ENCODE assay signal across 22 cellular contexts in the genomic region with DNA sequence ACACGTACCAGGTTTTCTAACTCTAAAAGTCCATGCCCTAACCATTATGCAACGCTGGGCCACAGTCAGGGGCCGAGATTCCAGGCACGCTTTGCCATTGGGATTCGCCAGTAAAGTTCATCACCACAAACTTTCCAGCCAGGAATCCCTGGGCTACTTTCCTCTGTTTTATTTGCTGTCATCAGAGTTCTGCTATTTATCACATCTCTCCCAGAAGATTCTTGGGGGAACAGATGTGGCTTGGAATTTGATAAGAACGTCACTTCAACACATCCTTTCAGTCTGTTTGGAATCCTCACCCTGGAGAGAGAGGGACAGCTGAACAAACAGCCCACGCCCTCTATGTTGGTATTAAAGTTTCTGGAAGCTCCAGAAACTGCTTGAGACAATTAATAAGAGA.
DNase-seq lines count a peak whose midpoint lies in the region; ATAC-seq, FAIRE-seq and TF ChIP-seq lines count a peak whose summit lies in the region.
"Had no signal": no experiment of that assay in that cellular context is flagged by ENCODE, and none has a peak within 500 bp of the region (broad histone marks: within the 10 kb centered on the region; RNA-seq: fewer than 3 reads in every experiment).

No MANE protein-coding gene starts in this region.

- DNase-seq in HepG2 (ENCODE audit: low spot score): no peak
- peak; percentile 13 to 18 for DNase-seq in heart right ventricle
- peak; percentile 11 for DNase-seq in mucosa of gallbladder (ENCODE audit: low spot score)
- DNase-seq in NCI-H1436 treated with DMSO at 0.1 percent for 48 hours (lab: John Stamatoyannopoulos, UW): no peak
- no peak for DNase-seq in AML-193 (lab: John Stamatoyannopoulos, UW)
- DNase-seq in activated CD4-positive, alpha-beta memory T cell treated with anti-CD3 and anti-CD28 coated beads, Interleukin-2, amount 10 ng/mL, durations not matched to agents 7 days and 5 days: no peak
- DNase-seq: DMS 273 treated with DMSO at 0.1 percent for 48 hours, GF-D8, HFFc6, MG63, NCI-H1092 treated with DMSO at 0.1 percent for 48 hours, NCI-H1694, NCI-H2107, NCI-H226, NCI-H526 treated with DMSO at 0.1 percent for 48 hours, OCI-M1, RPMI8226 had no signal

- H3K36me3 Mint-ChIP-seq in activated CD4-positive, alpha-beta memory T cell treated with anti-CD3 and anti-CD28 coated beads, Interleukin-2, amount 10 ng/mL, durations not matched to agents 7 days and 5 days (ENCODE audit: low read depth): peaks cover 23% of the 10 kb centered on the region

- no peaks in the 10 kb centered on the region for H3K27me3 Mint-ChIP-seq in activated CD4-positive, alpha-beta memory T cell treated with anti-CD3 and anti-CD28 coated beads, Interleukin-2, amount 10 ng/mL, durations not matched to agents 7 days and 5 days

- H3K4me1 Mint-ChIP-seq in activated CD4-positive, alpha-beta memory T cell treated with anti-CD3 and anti-CD28 coated beads, Interleukin-2, amount 10 ng/mL, durations not matched to agents 7 days and 5 days: peaks cover 19% of the 10 kb centered on the region

- H3K36me3 ChIP-seq in liver (ENCODE audit: control insufficient read depth in 4 of 4, insufficient read depth in 3 of 4, low read depth in 1 of 4, low read length in 3 of 4) (no peaks in the 10 kb centered on the region), HepG2 (replicated peaks in 1 of 2; ENCODE audit: control insufficient read depth in 1 of 2, insufficient read depth in 2 of 2, low read length in 2 of 2) (no peaks in the 10 kb centered on the region), heart right ventricle (no peaks in the 10 kb centered on the region)
- H3K36me3 ChIP-seq: MG63, SJSA1 had no signal

- H3K9ac ChIP-seq in liver (ENCODE audit: low read depth in 1 of 2, low read length in 2 of 2) (no peak overlapping the region), HepG2 (ENCODE audit: insufficient read depth, low read depth, low read length) (no peak overlapping the region)

- H3K9me3 Mint-ChIP-seq in activated CD4-positive, alpha-beta memory T cell treated with anti-CD3 and anti-CD28 coated beads, Interleukin-2, amount 10 ng/mL, durations not matched to agents 7 days and 5 days: peaks cover 5% of the 10 kb centered on the region

- POLR2A ChIA-PET in HepG2 (lab: Yijun Ruan, JAX): no interaction called here
- POLR2A ChIA-PET in activated CD4-positive, alpha-beta memory T cell treated with anti-CD3 and anti-CD28 coated beads, Interleukin-2, amount 10 ng/mL, durations not matched to agents 7 days and 5 days (lab: Charles Lee): no interaction called here

- no peak for TF ChIP-seq RAD21 in liver (IDR thresholded peaks at IDR 0.05)
- TF ChIP-seq RAD21 in HepG2 (CRISPR knock-in tag; IDR thresholded peaks at IDR 0.05): no peak

- H3K4me3 ChIP-seq in liver (ENCODE audit: low read depth in 1 of 3, low read length in 3 of 3) (no peak overlapping the region), HepG2 (replicated peaks in 1 of 3; ENCODE audit: insufficient read depth in 1 of 3, low read depth in 2 of 3, low read length in 3 of 3) (no peak overlapping the region), heart right ventricle (no peak overlapping the region)
- H3K4me3 ChIP-seq: A549, MG63, SJSA1 had no signal

- H3K27ac Mint-ChIP-seq in activated CD4-positive, alpha-beta memory T cell treated with anti-CD3 and anti-CD28 coated beads, Interleukin-2, amount 10 ng/mL, durations not matched to agents 7 days and 5 days: no peak overlapping the region
- H3K27ac Mint-ChIP-seq: HFFc6 had no signal

- no TSS peak for BruUV-seq in HepG2 (replicated peaks; lab: Mats Ljungman, UMichigan)

- 54% methylated on average over 7 of the region's 7 CpGs for WGBS in liver
- 8% methylated on average over 7 of the region's 7 CpGs for WGBS in HepG2 (ENCODE audit: low lambda C conversion rate)
- 11 to 17% methylated on average over 7 of the region's 7 CpGs for WGBS in heart right ventricle, 2 donors

- H3K4me1 ChIP-seq in liver (ENCODE audit: control insufficient read depth in 4 of 4, insufficient read depth in 4 of 4, low read length in 3 of 4) (no peaks in the 10 kb centered on the region), HepG2 (ENCODE audit: insufficient read depth, low read length) (no peaks in the 10 kb centered on the region), heart right ventricle (peaks cover 0 to 12% (median 6%) of the 10 kb centered on the region in 9 donors)
- H3K4me1 ChIP-seq: A549 had no signal

- no peak overlapping the region for H3K4me3 Mint-ChIP-seq in activated CD4-positive, alpha-beta memory T cell treated with anti-CD3 and anti-CD28 coated beads, Interleukin-2, amount 10 ng/mL, durations not matched to agents 7 days and 5 days
- H3K4me3 Mint-ChIP-seq: HFFc6 had no signal

- CTCF ChIA-PET in HepG2 (lab: Yijun Ruan, JAX; ENCODE audit: low intra/inter-chr PET ratio, low total read pairs): no interaction called here
- CTCF ChIA-PET in activated CD4-positive, alpha-beta memory T cell treated with anti-CD3 and anti-CD28 coated beads, Interleukin-2, amount 10 ng/mL, durations not matched to agents 7 days and 5 days (lab: Charles Lee): no interaction called here

- H3K9me3 ChIP-seq in liver (ENCODE audit: control insufficient read depth in 4 of 4, low read length in 3 of 4) (no peaks in the 10 kb centered on the region), HepG2 (ENCODE audit: low read length) (no peaks in the 10 kb centered on the region), heart right ventricle (no peaks in the 10 kb centered on the region)
- H3K9me3 ChIP-seq: A549, MG63, SJSA1 had no signal

- no peaks in the 10 kb centered on the region for H3K27me3 ChIP-seq in liver (ENCODE audit: control insufficient read depth in 4 of 4, insufficient read depth in 4 of 4, low read length in 3 of 4)
- peaks cover 2 to 6% of the 10 kb centered on the region in 2 experiments; a peak in 3 of 5 replicates for H3K27me3 ChIP-seq in HepG2 (ENCODE audit: control insufficient read depth in 1 of 2, insufficient read depth in 2 of 2, low read length in 2 of 2)
- H3K27me3 ChIP-seq in heart right ventricle: peaks cover 0 to 8% (median 0%) of the 10 kb centered on the region in 7 donors
- H3K27me3 ChIP-seq: SJSA1 had no signal

- in situ Hi-C loops in HepG2 (cut with HindIII; ENCODE audit: extremely low pct_ligation_motif_present, low pct_unique_long_range_greater_than_20kb): no loop called here

- H3K27ac ChIP-seq in liver (ENCODE audit: low read depth in 1 of 2, low read length in 2 of 2) (no peak overlapping the region), HepG2 (ENCODE audit: extremely low read length, insufficient read depth, low read length) (no peak overlapping the region), heart right ventricle (no peak overlapping the region)
- H3K27ac ChIP-seq: A549, C4-2B, SJSA1 had no signal

- no peak overlapping the region for H2AFZ ChIP-seq in HepG2 (ENCODE audit: low read length)

- no peak for TF ChIP-seq EP300 in HepG2 (IDR thresholded peaks at IDR 0.05; ENCODE audit: low read depth in 2 of 2, low read length in 2 of 2)
- TF ChIP-seq EP300 in HepG2 (CRISPR knock-in tag; IDR thresholded peaks at IDR 0.05; ENCODE audit: borderline replicate concordance): no peak

- no peak for FAIRE-seq in HepG2 (lab: Jason Lieb, UNC)
- FAIRE-seq: A549, H54 had no signal

- no peak for TF ChIP-seq POLR2A in HepG2 (IDR thresholded peaks at IDR 0.05; ENCODE audit: insufficient read depth in 1 of 2, low read depth in 2 of 2, low read length in 2 of 2)

- no peak for ATAC-seq in HepG2
- ATAC-seq in heart right ventricle: peak; percentile 12 to 85 (median 64)
- ATAC-seq: A549 had no signal

- no peak overlapping the region for H3K4me2 ChIP-seq in HepG2 (ENCODE audit: low read depth, low read length)
- H3K4me2 ChIP-seq: A549 had no signal

- H3K79me2 ChIP-seq in HepG2 (ENCODE audit: insufficient read depth, low read length): no peaks in the 10 kb centered on the region

- no peaks in the 10 kb centered on the region for H4K20me1 ChIP-seq in HepG2 (ENCODE audit: insufficient read depth, low read length)

- intact Hi-C loops in HepG2 (cut with micrococcal nuclease; ENCODE audit: unreplicated experiment): no loop called here
- intact Hi-C loops in heart right ventricle (cut with DNase I): no loop called here

- TF ChIP-seq CTCF in liver (IDR thresholded peaks at IDR 0.05; ENCODE audit: low read depth, low read length, missing input control) (no peak), HepG2 (CRISPR knock-in tag; IDR thresholded peaks at IDR 0.05) (no peak), heart right ventricle (IDR thresholded peaks at IDR 0.05) (no peak)

TF ChIP-seq in liver, 16 proteins besides CTCF, POLR2A, EP300 and RAD21 (continues in another document):
- TF ChIP-seq YY1 (IDR thresholded peaks at IDR 0.05) (no peak), HNF4G (IDR thresholded peaks at IDR 0.05) (no peak), NR2F2 (IDR thresholded peaks at IDR 0.05) (peak; percentile 54), RXRA (IDR thresholded peaks at IDR 0.05) (peak; percentile 17 to 21)

TF ChIP-seq in HepG2, 621 proteins besides CTCF, POLR2A, EP300 and RAD21:
- TF ChIP-seq SMAD9 (CRISPR knock-in tag; IDR thresholded peaks at IDR 0.05): no peak
- no peak for TF ChIP-seq ATRX (CRISPR knock-in tag; IDR thresholded peaks at IDR 0.05; ENCODE audit: borderline replicate concordance)
- TF ChIP-seq ZKSCAN8 (CRISPR knock-in tag; IDR thresholded peaks at IDR 0.05; ENCODE audit: borderline replicate concordance): no peak
- TF ChIP-seq ZNF792 (CRISPR knock-in tag; IDR thresholded peaks at IDR 0.05): no peak
- no peak for TF ChIP-seq ZNF660 (CRISPR knock-in tag; IDR thresholded peaks at IDR 0.05; ENCODE audit: borderline replicate concordance, low read depth)
- TF ChIP-seq ZNF235 (CRISPR knock-in tag; IDR thresholded peaks at IDR 0.05; ENCODE audit: borderline replicate concordance): no peak
- TF ChIP-seq, protein P1, sequence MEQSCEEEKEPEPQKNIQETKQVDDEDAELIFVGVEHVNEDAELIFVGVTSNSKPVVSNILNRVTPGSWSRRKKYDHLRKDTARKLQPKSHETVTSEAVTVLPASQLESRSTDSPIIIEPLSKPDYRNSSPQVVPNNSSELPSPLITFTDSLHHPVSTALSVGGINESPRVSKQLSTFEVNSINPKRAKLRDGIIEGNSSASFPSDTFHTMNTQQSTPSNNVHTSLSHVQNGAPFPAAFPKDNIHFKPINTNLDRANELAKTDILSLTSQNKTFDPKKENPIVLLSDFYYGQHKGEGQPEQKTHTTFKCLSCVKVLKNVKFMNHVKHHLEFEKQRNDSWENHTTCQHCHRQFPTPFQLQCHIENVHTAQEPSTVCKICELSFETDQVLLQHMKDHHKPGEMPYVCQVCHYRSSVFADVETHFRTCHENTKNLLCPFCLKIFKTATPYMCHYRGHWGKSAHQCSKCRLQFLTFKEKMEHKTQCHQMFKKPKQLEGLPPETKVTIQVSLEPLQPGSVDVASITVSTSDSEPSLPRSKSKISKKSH (CRISPR knock-in tag; IDR thresholded peaks at IDR 0.05; ENCODE audit: borderline replicate concordance): no peak
- TF ChIP-seq HDAC1 (CRISPR knock-in tag; IDR thresholded peaks at IDR 0.05): no peak
- no peak for TF ChIP-seq ARHGAP35 (CRISPR knock-in tag; IDR thresholded peaks at IDR 0.05; ENCODE audit: borderline replicate concordance)
- no peak for TF ChIP-seq ZMYM2 (CRISPR knock-in tag; IDR thresholded peaks at IDR 0.05)
- TF ChIP-seq YY1 (IDR thresholded peaks at IDR 0.05; ENCODE audit: insufficient read depth, insufficient replicate concordance, low read depth, low read length): no peak
TF ChIP-seq in HepG2: peak in this region for 0.

Comparison
In these comparisons a context has a peak if more than half of its experiments do, and no peak if none do; other contexts are left out.
1. DNase-seq: peak in heart right ventricle (2 of 2) and mucosa of gallbladder (single experiment); none in HepG2 (single experiment), NCI-H1436 treated with DMSO at 0.1 percent for 48 hours (single experiment), AML-193 (0 of 2) and activated CD4-positive, alpha-beta memory T cell treated with anti-CD3 and anti-CD28 coated beads, Interleukin-2, amount 10 ng/mL, durations not matched to agents 7 days and 5 days (single experiment).